8 cellular contexts compared by ENCODE assay signal in genomic region chr2:189580267-189580661, GRCh38. TPM values are rescaled to one million over a fixed set of nuclear protein-coding genes. Genes with fewer than 3 reads are reported as not detected.
DNase-seq lines count a peak whose midpoint lies in the region; ATAC-seq and TF ChIP-seq lines count a peak whose summit lies in the region.

No MANE protein-coding gene starts in this region.

- ATAC-seq in GM18498 (IDR thresholded peaks at IDR 0.05; ENCODE audit: unreplicated experiment) (peak; percentile 29), HG03442 (IDR thresholded peaks at IDR 0.05; ENCODE audit: unreplicated experiment) (peak; percentile 24), activated B cell treated with CpG ODN at 0.5 μM for 24 hours (ENCODE audit: low read depth) (peak; percentile 22), upper lobe of left lung (ENCODE audit: low FRiP score in 2 of 2) (peak; percentile 36 to 54), HG03460 (IDR thresholded peaks at IDR 0.05; ENCODE audit: unreplicated experiment) (no peak)

- H3K9me3 Mint-ChIP-seq in activated B cell treated with CpG ODN at 0.5 μM for 24 hours: no peaks in the 10 kb centered on the region

- peak overlapping the region; percentile 69 for H3K4me3 Mint-ChIP-seq in activated B cell treated with CpG ODN at 0.5 μM for 24 hours

- H3K27ac ChIP-seq in upper lobe of left lung: peak overlapping the region; percentile 87 to 95 (median 94)

- H3K4me3 ChIP-seq in epithelial cell of esophagus (ENCODE audit: low read length): peak overlapping the region; percentile 43
- H3K4me3 ChIP-seq in mucosa of stomach (ENCODE audit: low read length): peak overlapping the region; percentile 75
- peak overlapping the region; percentile 36 to 73 (median 57) for H3K4me3 ChIP-seq in upper lobe of left lung

- H3K4me1 ChIP-seq in mucosa of stomach (ENCODE audit: control insufficient read depth, insufficient read depth, low read length): peaks cover 30% of the 10 kb centered on the region
- H3K4me1 ChIP-seq in upper lobe of left lung: peaks cover 24 to 56% (median 30%) of the 10 kb centered on the region in 4 donors

- no peak for TF ChIP-seq POLR2A in upper lobe of left lung (IDR thresholded peaks at IDR 0.05)

- 1 to 4% methylated on average over 13 of the region's 13 CpGs for WGBS in upper lobe of left lung, 2 donors

- TF ChIP-seq CTCF in activated B cell treated with CpG ODN at 0.5 μM for 24 hours (IDR thresholded peaks at IDR 0.05) (no peak), epithelial cell of esophagus (IDR thresholded peaks at IDR 0.05; ENCODE audit: insufficient read depth, low read depth, low read length, missing control alignments) (no peak), upper lobe of left lung (IDR thresholded peaks at IDR 0.05) (no peak)

- H3K36me3 ChIP-seq in mucosa of stomach (ENCODE audit: control insufficient read depth, insufficient read depth, low read length) (no peaks in the 10 kb centered on the region), upper lobe of left lung (no peaks in the 10 kb centered on the region)

- intact Hi-C loops in activated B cell treated with CpG ODN at 0.5 μM for 24 hours (cut with micrococcal nuclease): loop anchor here (1.0 kb wide), 1 partner anchor 139 kb away; the partner anchor contains the start of gene WDR75

- H3K27me3 ChIP-seq in mucosa of stomach (ENCODE audit: control insufficient read depth, insufficient read depth, low read length) (no peaks in the 10 kb centered on the region), upper lobe of left lung (no peaks in the 10 kb centered on the region)

- no peak for DNase-seq in activated B cell treated with CpG ODN at 0.5 μM for 24 hours
- peak; percentile 2 for DNase-seq in epithelial cell of esophagus (ENCODE audit: low read depth)
- DNase-seq in upper lobe of left lung: peak; percentile 38 to 44
- no peak for DNase-seq in NCI-H2081 treated with DMSO at 0.1 percent for 48 hours (lab: John Stamatoyannopoulos, UW)

- H3K9ac ChIP-seq in mucosa of stomach (ENCODE audit: low read length): peak overlapping the region; percentile 88

- peaks cover 39% of the 10 kb centered on the region for H3K27me3 Mint-ChIP-seq in activated B cell treated with CpG ODN at 0.5 μM for 24 hours

- H3K9me3 ChIP-seq in mucosa of stomach (ENCODE audit: control insufficient read depth, low read length) (no peaks in the 10 kb centered on the region), upper lobe of left lung (no peaks in the 10 kb centered on the region)

- POLR2A ChIA-PET in activated B cell treated with CpG ODN at 0.5 μM for 24 hours (lab: Charles Lee): no interaction called here

- no peak for TF ChIP-seq EP300 in upper lobe of left lung (IDR thresholded peaks at IDR 0.05)

- H3K36me3 Mint-ChIP-seq in activated B cell treated with CpG ODN at 0.5 μM for 24 hours (ENCODE audit: low read depth): no peaks in the 10 kb centered on the region

- CTCF ChIA-PET in activated B cell treated with CpG ODN at 0.5 μM for 24 hours (lab: Charles Lee): no interaction called here

- H3K27ac Mint-ChIP-seq in activated B cell treated with CpG ODN at 0.5 μM for 24 hours: no peak overlapping the region

- H3K4me1 Mint-ChIP-seq in activated B cell treated with CpG ODN at 0.5 μM for 24 hours: peaks cover 20% of the 10 kb centered on the region

RNA-seq across cellular contexts. Expression of gene SLC40A1, which starts 0.3 kb away (rescaled TPM):
- total RNA-seq in activated B cell treated with CpG ODN at 0.5 μM for 24 hours (0.12 and 0.20 TPM in 2 replicates), upper lobe of left lung (100 to 1,000 TPM in 5 of 6 donors, 10 to 100 TPM in 1; 67.4 to 154 (median 131) TPM)

Comparison
In these comparisons a context has a peak if more than half of its experiments do, and no peak if none do; other contexts are left out.
1. DNase-seq: peak in epithelial cell of esophagus (single experiment) and upper lobe of left lung (2 of 2); none in activated B cell treated with CpG ODN at 0.5 μM for 24 hours (single experiment) and NCI-H2081 treated with DMSO at 0.1 percent for 48 hours (single experiment).
2. RNA of gene SLC40A1, which starts 0.3 kb away (total RNA-seq): 67.4 to 154 TPM in upper lobe of left lung; 0.12 to 0.20 TPM in activated B cell treated with CpG ODN at 0.5 μM for 24 hours; every median in the first group is over 10 times any median in the second.
3. Peak in every context shown above with its lines, with median percentiles within 50 percentile points of each other: H3K4me3 ChIP-seq.